Comparison of ENCODE assay signal across 15 cellular contexts in the genomic region with DNA sequence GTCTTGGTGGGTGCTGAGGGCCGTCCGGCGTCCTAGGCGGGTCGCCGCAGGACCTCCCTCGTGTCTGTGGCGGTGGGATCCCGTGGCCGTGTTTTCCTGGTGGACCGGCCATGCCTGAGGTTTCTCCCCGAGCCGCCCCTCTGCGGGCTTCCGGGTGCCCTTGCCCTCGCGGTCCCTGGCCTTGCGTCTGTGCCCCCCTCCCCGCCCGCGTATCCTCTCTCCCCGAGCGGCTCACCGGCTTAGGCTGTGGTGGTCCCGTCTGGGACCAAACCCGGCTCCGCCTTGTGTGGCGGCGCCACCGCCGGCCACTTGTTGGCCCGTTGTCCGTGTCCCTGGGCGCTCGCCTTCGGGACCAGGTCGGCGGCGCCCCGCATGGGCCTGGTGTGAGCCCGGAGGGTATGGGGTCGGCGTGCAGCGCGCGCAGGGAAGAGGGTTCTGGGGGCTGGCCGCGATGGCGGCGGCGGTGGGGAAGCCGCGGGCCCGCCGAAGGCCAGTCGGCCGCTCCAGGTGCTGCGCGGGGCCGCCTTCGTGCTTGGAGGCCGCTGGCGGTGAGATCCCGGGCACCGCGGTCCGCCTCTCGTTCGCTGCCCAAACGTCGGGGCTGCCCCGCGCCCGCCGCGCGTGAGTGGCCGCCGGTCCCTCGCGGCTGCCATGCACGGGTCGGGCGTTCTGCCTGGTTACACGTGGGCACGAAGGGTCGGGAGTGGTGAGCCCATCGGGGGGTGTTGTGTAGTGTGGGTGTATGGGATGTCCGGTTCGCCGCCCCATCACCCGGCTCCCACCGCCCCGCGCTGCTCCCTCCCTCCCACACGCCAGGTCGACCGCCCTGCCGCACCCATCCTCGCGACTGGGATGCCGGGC.
"Had no signal": no experiment of that assay in that cellular context is flagged by ENCODE, and none has a peak within 500 bp of the region (broad histone marks: within the 10 kb centered on the region; RNA-seq: fewer than 3 reads in every experiment).

No MANE protein-coding gene starts in this region.

- H3K27me3 ChIP-seq: body of pancreas, tibial artery had no signal

- H3K9ac ChIP-seq: parathyroid adenoma had no signal

- H3K36me3 ChIP-seq: tibial artery had no signal

- DNase-seq: activated B cell treated with CpG ODN at 0.5 μM for 24 hours; activated CD4-positive, alpha-beta T cell treated with anti-CD3 and anti-CD28 coated beads, Interleukin-2, amount 50 U/mL, for 1 hour; body of pancreas; central memory CD4-positive, alpha-beta T cell; cortex of kidney; effector memory CD8-positive, alpha-beta T cell; hypothalamus; immature natural killer cell; left cardiac atrium; mesenchymal stem cell; retina; tibial artery had no signal

- H3K4me1 ChIP-seq: body of pancreas, parathyroid adenoma, tibial artery had no signal

- H3K27ac ChIP-seq: body of pancreas, epithelial cell of prostate, parathyroid adenoma, skin epidermis, tibial artery had no signal

- H2AFZ ChIP-seq: parathyroid adenoma had no signal

- ATAC-seq: body of pancreas; effector memory CD8-positive, alpha-beta T cell had no signal

- H3K4me3 ChIP-seq: body of pancreas, skin epidermis, tibial artery had no signal
